Comparison of ENCODE assay signal across 3 cellular contexts in the genomic region with DNA sequence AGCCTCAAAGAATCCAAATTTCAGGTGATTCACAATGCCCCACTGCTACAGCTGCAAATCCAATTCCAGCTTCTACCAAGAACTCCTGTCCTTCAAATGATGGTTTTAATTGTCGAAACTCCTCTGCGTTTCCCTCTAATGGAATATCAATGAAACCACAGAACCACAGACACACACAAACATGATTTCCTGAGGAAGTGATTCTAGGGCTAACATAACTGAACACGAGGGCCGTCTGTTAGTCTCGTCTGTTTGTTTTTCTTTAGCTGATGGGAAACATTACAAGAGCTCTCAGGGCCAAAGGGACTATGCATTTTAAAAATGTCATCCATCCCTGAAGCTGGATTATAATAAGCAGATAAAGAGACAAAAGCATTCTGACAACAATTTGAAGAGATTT.
TF ChIP-seq lines count a peak whose summit lies in the region.

No MANE protein-coding gene starts in this region.

TF ChIP-seq in liver, 16 proteins besides CTCF, POLR2A, EP300 and RAD21:
- TF ChIP-seq, protein P1, sequence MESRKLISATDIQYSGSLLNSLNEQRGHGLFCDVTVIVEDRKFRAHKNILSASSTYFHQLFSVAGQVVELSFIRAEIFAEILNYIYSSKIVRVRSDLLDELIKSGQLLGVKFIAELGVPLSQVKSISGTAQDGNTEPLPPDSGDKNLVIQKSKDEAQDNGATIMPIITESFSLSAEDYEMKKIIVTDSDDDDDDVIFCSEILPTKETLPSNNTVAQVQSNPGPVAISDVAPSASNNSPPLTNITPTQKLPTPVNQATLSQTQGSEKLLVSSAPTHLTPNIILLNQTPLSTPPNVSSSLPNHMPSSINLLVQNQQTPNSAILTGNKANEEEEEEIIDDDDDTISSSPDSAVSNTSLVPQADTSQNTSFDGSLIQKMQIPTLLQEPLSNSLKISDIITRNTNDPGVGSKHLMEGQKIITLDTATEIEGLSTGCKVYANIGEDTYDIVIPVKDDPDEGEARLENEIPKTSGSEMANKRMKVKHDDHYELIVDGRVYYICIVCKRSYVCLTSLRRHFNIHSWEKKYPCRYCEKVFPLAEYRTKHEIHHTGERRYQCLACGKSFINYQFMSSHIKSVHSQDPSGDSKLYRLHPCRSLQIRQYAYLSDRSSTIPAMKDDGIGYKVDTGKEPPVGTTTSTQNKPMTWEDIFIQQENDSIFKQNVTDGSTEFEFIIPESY (IDR thresholded peaks at IDR 0.05): no peak
- TF ChIP-seq RXRA (IDR thresholded peaks at IDR 0.05) (peak; percentile 9 to 16), YY1 (IDR thresholded peaks at IDR 0.05) (no peak), MAX (IDR thresholded peaks at IDR 0.05) (peak; percentile 52), TAF1 (conservative IDR thresholded peaks at IDR 0.05) (no peak)
TF ChIP-seq in liver: peak in this region for 2.

TF ChIP-seq in HepG2, 621 proteins besides CTCF, POLR2A, EP300 and RAD21 (continues in another document):
- TF ChIP-seq ZNF407 (CRISPR knock-in tag; IDR thresholded peaks at IDR 0.05; ENCODE audit: not compliant biosample characterization) (no peak), MAFG (CRISPR knock-in tag; IDR thresholded peaks at IDR 0.05) (no peak), ADNP (CRISPR knock-in tag; IDR thresholded peaks at IDR 0.05) (no peak), HOXA9 (CRISPR knock-in tag; IDR thresholded peaks at IDR 0.05; ENCODE audit: borderline replicate concordance) (no peak), KDM1A (CRISPR knock-in tag; IDR thresholded peaks at IDR 0.05) (no peak), GATAD1 (CRISPR knock-in tag; IDR thresholded peaks at IDR 0.05) (no peak), ATF7-NPFF (CRISPR knock-in tag; IDR thresholded peaks at IDR 0.05; ENCODE audit: low read depth) (no peak)
- TF ChIP-seq, protein P2, sequence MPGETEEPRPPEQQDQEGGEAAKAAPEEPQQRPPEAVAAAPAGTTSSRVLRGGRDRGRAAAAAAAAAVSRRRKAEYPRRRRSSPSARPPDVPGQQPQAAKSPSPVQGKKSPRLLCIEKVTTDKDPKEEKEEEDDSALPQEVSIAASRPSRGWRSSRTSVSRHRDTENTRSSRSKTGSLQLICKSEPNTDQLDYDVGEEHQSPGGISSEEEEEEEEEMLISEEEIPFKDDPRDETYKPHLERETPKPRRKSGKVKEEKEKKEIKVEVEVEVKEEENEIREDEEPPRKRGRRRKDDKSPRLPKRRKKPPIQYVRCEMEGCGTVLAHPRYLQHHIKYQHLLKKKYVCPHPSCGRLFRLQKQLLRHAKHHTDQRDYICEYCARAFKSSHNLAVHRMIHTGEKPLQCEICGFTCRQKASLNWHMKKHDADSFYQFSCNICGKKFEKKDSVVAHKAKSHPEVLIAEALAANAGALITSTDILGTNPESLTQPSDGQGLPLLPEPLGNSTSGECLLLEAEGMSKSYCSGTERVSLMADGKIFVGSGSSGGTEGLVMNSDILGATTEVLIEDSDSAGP (CRISPR knock-in tag; IDR thresholded peaks at IDR 0.05; ENCODE audit: borderline replicate concordance): no peak

TF ChIP-seq in endothelial cell of umbilical vein, 7 proteins besides CTCF, POLR2A, EP300 and RAD21:
- TF ChIP-seq FOS (IDR thresholded peaks at IDR 0.05; ENCODE audit: borderline replicate concordance, insufficient read depth, low read length) (peak; percentile 26), EZH2 (IDR thresholded peaks at IDR 0.05; ENCODE audit: borderline replicate concordance, low read depth, low read length, severe bottlenecking) (no peak), GATA2 (IDR thresholded peaks at IDR 0.05; ENCODE audit: insufficient read depth, insufficient read length, low read depth, low read length) (no peak), JUN (IDR thresholded peaks at IDR 0.05; ENCODE audit: borderline replicate concordance, insufficient read depth, insufficient read length, low read depth) (peak; percentile 1), MAX (IDR thresholded peaks at IDR 0.05; ENCODE audit: insufficient read depth, insufficient read length) (no peak), MYC (IDR thresholded peaks at IDR 0.05; ENCODE audit: low read depth, low read length) (peak; percentile 21), POLR2AphosphoS5 (IDR thresholded peaks at IDR 0.05; ENCODE audit: insufficient read depth, low read depth, low read length) (peak; percentile 80)
